Comparison of ENCODE assay signal across 18 cellular contexts in genomic region chr12:50119387-50119786, GRCh38. TPM values are rescaled to one million over a fixed set of nuclear protein-coding genes. Genes with fewer than 3 reads are reported as not detected.
DNase-seq lines count a peak whose midpoint lies in the region; ATAC-seq and TF ChIP-seq lines count a peak whose summit lies in the region.
"Had no signal": no experiment of that assay in that cellular context is flagged by ENCODE, and none has a peak within 500 bp of the region (broad histone marks: within the 10 kb centered on the region; RNA-seq: fewer than 3 reads in every experiment).

No MANE protein-coding gene starts in this region.

- H3K27ac Mint-ChIP-seq in stimulated activated naive CD8-positive, alpha-beta T cell treated with anti-CD3 and anti-CD28 coated beads, Interleukin-15, amount 100 ng/mL, for 72 hours, result peak overlapping the region; percentile 61 to 91
- H3K27ac Mint-ChIP-seq in activated CD8-positive, alpha-beta T cell treated with anti-CD3 and anti-CD28 coated beads, Interleukin-2, amount 10 ng/mL, durations not matched to agents 7 days and 5 days, result no peak overlapping the region
- H3K27ac Mint-ChIP-seq: H9 had no signal

- H3K9me3 ChIP-seq in stomach smooth muscle (ENCODE audit: control insufficient read depth in 2 of 2, low read length in 2 of 2), result no peaks in the 10 kb centered on the region
- H3K9me3 ChIP-seq in SK-N-SH, result no peaks in the 10 kb centered on the region
- H3K9me3 ChIP-seq: SJSA1 had no signal

- no peak overlapping the region for H2AFZ ChIP-seq in SK-N-SH (ENCODE audit: low read depth)
- H2AFZ ChIP-seq: GM23248 had no signal

- no peak for TF ChIP-seq EP300 in SK-N-SH (IDR thresholded peaks at IDR 0.05; ENCODE audit: borderline replicate concordance in 1 of 2, low read depth in 1 of 2, low read length in 1 of 2)

- H3K4me1 Mint-ChIP-seq in stimulated activated naive CD8-positive, alpha-beta T cell treated with anti-CD3 and anti-CD28 coated beads, Interleukin-15, amount 100 ng/mL, for 72 hours, result peaks cover 31% of the 10 kb centered on the region
- H3K4me1 Mint-ChIP-seq in activated CD8-positive, alpha-beta T cell treated with anti-CD3 and anti-CD28 coated beads, Interleukin-2, amount 10 ng/mL, durations not matched to agents 7 days and 5 days (ENCODE audit: low read depth), result peaks cover 14% of the 10 kb centered on the region

- H3K27me3 ChIP-seq in stomach smooth muscle (ENCODE audit: control insufficient read depth in 1 of 2, insufficient read depth in 2 of 2, low read length in 2 of 2) (no peaks in the 10 kb centered on the region), SK-N-SH (ENCODE audit: insufficient read depth) (no peaks in the 10 kb centered on the region)
- H3K27me3 ChIP-seq: SJSA1 had no signal

- H3K4me3 Mint-ChIP-seq in stimulated activated naive CD8-positive, alpha-beta T cell treated with anti-CD3 and anti-CD28 coated beads, Interleukin-15, amount 100 ng/mL, for 72 hours, result no peak overlapping the region
- H3K4me3 Mint-ChIP-seq in activated CD8-positive, alpha-beta T cell treated with anti-CD3 and anti-CD28 coated beads, Interleukin-2, amount 10 ng/mL, durations not matched to agents 7 days and 5 days, result no peak overlapping the region
- H3K4me3 Mint-ChIP-seq: H9, IgD-negative memory B cell had no signal

- no peak overlapping the region for H3K4me2 ChIP-seq in SK-N-SH

- peaks cover 44% of the 10 kb centered on the region for H3K36me3 Mint-ChIP-seq in activated CD8-positive, alpha-beta T cell treated with anti-CD3 and anti-CD28 coated beads, Interleukin-2, amount 10 ng/mL, durations not matched to agents 7 days and 5 days (ENCODE audit: low read depth)

- no peaks in the 10 kb centered on the region for H3K27me3 Mint-ChIP-seq in stimulated activated naive CD8-positive, alpha-beta T cell treated with anti-CD3 and anti-CD28 coated beads, Interleukin-15, amount 100 ng/mL, for 72 hours
- no peaks in the 10 kb centered on the region for H3K27me3 Mint-ChIP-seq in activated CD8-positive, alpha-beta T cell treated with anti-CD3 and anti-CD28 coated beads, Interleukin-2, amount 10 ng/mL, durations not matched to agents 7 days and 5 days (ENCODE audit: low read depth)
- H3K27me3 Mint-ChIP-seq: IgD-negative memory B cell had no signal

- H3K9me3 Mint-ChIP-seq in stimulated activated naive CD8-positive, alpha-beta T cell treated with anti-CD3 and anti-CD28 coated beads, Interleukin-15, amount 100 ng/mL, for 72 hours, result no peaks in the 10 kb centered on the region
- H3K9me3 Mint-ChIP-seq in activated CD8-positive, alpha-beta T cell treated with anti-CD3 and anti-CD28 coated beads, Interleukin-2, amount 10 ng/mL, durations not matched to agents 7 days and 5 days (ENCODE audit: insufficient read depth), result no peaks in the 10 kb centered on the region
- H3K9me3 Mint-ChIP-seq: H9, IgD-negative memory B cell had no signal

- no peak for DNase-seq in stimulated activated naive CD8-positive, alpha-beta T cell treated with anti-CD3 and anti-CD28 coated beads, Interleukin-15, amount 100 ng/mL, for 72 hours
- DNase-seq in stimulated activated naive CD8-positive, alpha-beta T cell treated with anti-CD3 and anti-CD28 coated beads, Interleukin-15, Interleukin-2, amounts not matched to agents 100 U/mL and 50 U/mL, for 24 hours, result no peak
- DNase-seq in left lobe of liver (ENCODE audit: low spot score), result no peak
- no peak for DNase-seq in activated CD8-positive, alpha-beta T cell treated with anti-CD3 and anti-CD28 coated beads, Interleukin-2, amount 10 ng/mL, durations not matched to agents 7 days and 5 days
- no peak for DNase-seq in SK-N-SH
- DNase-seq: GM23248, H9, Karpas-422, MV-4-11, NCI-H1105 treated with DMSO at 0.1 percent for 48 hours, NCI-H1694 treated with DMSO at 0.1 percent for 48 hours, NCI-H446, NCI-H526 had no signal

- POLR2A ChIA-PET in activated CD8-positive, alpha-beta T cell treated with anti-CD3 and anti-CD28 coated beads, Interleukin-2, amount 10 ng/mL, durations not matched to agents 7 days and 5 days (lab: Charles Lee), result no interaction called here
- POLR2A ChIA-PET in SK-N-SH (lab: Yijun Ruan, JAX), result no interaction called here

- H4K20me1 ChIP-seq in SK-N-SH (ENCODE audit: insufficient read depth), result no peaks in the 10 kb centered on the region

- 100% methylated on average over 2 of the region's 2 CpGs for WGBS in SK-N-SH (ENCODE audit: low lambda C conversion rate)

- H3F3A ChIP-seq in SK-N-SH (replicated peaks; ENCODE audit: insufficient read depth), result no peaks in the 10 kb centered on the region

- no peak for ATAC-seq in stimulated activated naive CD8-positive, alpha-beta T cell treated with anti-CD3 and anti-CD28 coated beads, Interleukin-15, amount 100 ng/mL, for 72 hours
- no peak for ATAC-seq in stimulated activated naive CD8-positive, alpha-beta T cell treated with anti-CD3 and anti-CD28 coated beads, Interleukin-15, Interleukin-2, amounts not matched to agents 100 U/mL and 50 U/mL, for 24 hours
- peak; percentile 32 for ATAC-seq in left lobe of liver
- ATAC-seq in activated CD8-positive, alpha-beta T cell treated with anti-CD3 and anti-CD28 coated beads, Interleukin-2, amount 10 ng/mL, durations not matched to agents 7 days and 5 days, result no peak
- ATAC-seq: Right ventricle myocardium inferior had no signal

- no peak overlapping the region for H3K9ac ChIP-seq in stomach smooth muscle (ENCODE audit: low read length in 2 of 2)
- H3K9ac ChIP-seq in SK-N-SH, result no peak overlapping the region
- H3K9ac ChIP-seq: GM23248 had no signal

- peaks cover 17% of the 10 kb centered on the region for H3K4me1 ChIP-seq in stomach smooth muscle (ENCODE audit: control insufficient read depth, insufficient read depth, low read length)
- no peaks in the 10 kb centered on the region for H3K4me1 ChIP-seq in SK-N-SH (ENCODE audit: control insufficient read depth in 1 of 2, insufficient read depth in 2 of 2, low read depth in 1 of 2, low read length in 1 of 2)
- H3K4me1 ChIP-seq: SJSA1 had no signal

- H3K4me3 ChIP-seq in stomach smooth muscle (ENCODE audit: low read length in 2 of 2) (no peak overlapping the region), SK-N-SH (ENCODE audit: low read depth in 2 of 2, low read length in 1 of 2) (no peak overlapping the region)
- H3K4me3 ChIP-seq: GM23248, SJSA1 had no signal

- TF ChIP-seq RAD21 in SK-N-SH (IDR thresholded peaks at IDR 0.05; ENCODE audit: low read length), result no peak

- no peak for TF ChIP-seq CTCF in SK-N-SH (IDR thresholded peaks at IDR 0.05)

- H3K79me2 ChIP-seq in SK-N-SH (ENCODE audit: insufficient read depth), result peaks cover 52% of the 10 kb centered on the region

- H3K27ac ChIP-seq in stomach smooth muscle (ENCODE audit: low read length) (peak overlapping the region; percentile 24), SK-N-SH (ENCODE audit: low read depth in 2 of 2, low read length in 1 of 2) (no peak overlapping the region)
- H3K27ac ChIP-seq: C4-2B, GM23248, SJSA1 had no signal

- H3K36me3 ChIP-seq in stomach smooth muscle (ENCODE audit: control insufficient read depth in 2 of 2, insufficient read depth in 2 of 2, low read length in 2 of 2) (peaks cover 29 to 40% of the 10 kb centered on the region in 2 donors), SK-N-SH (replicated peaks in 1 of 2; ENCODE audit: control insufficient read depth in 1 of 2, insufficient read depth in 2 of 2, low read length in 1 of 2) (peaks cover 15 to 29% of the 10 kb centered on the region in 2 experiments)

- CTCF ChIA-PET in activated CD8-positive, alpha-beta T cell treated with anti-CD3 and anti-CD28 coated beads, Interleukin-2, amount 10 ng/mL, durations not matched to agents 7 days and 5 days (lab: Charles Lee), result interaction anchor here (0.8 to 3.2 kb wide), 4 partner anchors 9 to 63 kb away, joined by 3 to 15 read pairs (median 4); no protein-coding TSS in a partner anchor
- CTCF ChIA-PET in SK-N-SH (lab: Yijun Ruan, JAX), result interaction anchor here (1.0 to 1.6 kb wide), 3 partner anchors 11 to 152 kb away, joined by 3 to 5 read pairs (median 4); no protein-coding TSS in a partner anchor

- no peaks in the 10 kb centered on the region for H3K9me2 ChIP-seq in SK-N-SH

TF ChIP-seq in SK-N-SH, 30 proteins besides CTCF, POLR2A, EP300 and RAD21 (continues in another document):
- no peak for TF ChIP-seq YY1 (IDR thresholded peaks at IDR 0.05; ENCODE audit: low read depth)
- no peak for TF ChIP-seq RCOR1 (IDR thresholded peaks at IDR 0.05; ENCODE audit: low read length)
- TF ChIP-seq IRF3 (IDR thresholded peaks at IDR 0.05; ENCODE audit: low read depth, low read length), result no peak
- TF ChIP-seq MXI1 (IDR thresholded peaks at IDR 0.05; ENCODE audit: low read depth, low read length), result no peak

RNA-seq across cellular contexts. Expression of gene COX14, which starts 7.4 kb away (rescaled TPM):
- total RNA-seq in left lobe of liver, result 57.0 TPM
- total RNA-seq in activated CD8-positive, alpha-beta T cell treated with anti-CD3 and anti-CD28 coated beads, Interleukin-2, amount 10 ng/mL, durations not matched to agents 7 days and 5 days, result 10 to 100 TPM; 50.0 to 51.6 TPM
- polyA plus RNA-seq in SK-N-SH (2012; rRNA removed), result 204 and 218 TPM in 2 replicates
- 212 and 214 TPM in 2 replicates for polyA plus RNA-seq in SK-N-SH (2012; cell fraction: cytosol; rRNA removed)
- polyA plus RNA-seq in SK-N-SH (2012; cell fraction: nucleus; rRNA removed), result 56.4 and 74.7 TPM in 2 replicates

RNA-seq across cellular contexts. Expression of gene GPD1, which starts 15.6 kb away (rescaled TPM):
- 129 TPM for total RNA-seq in left lobe of liver
- total RNA-seq in activated CD8-positive, alpha-beta T cell treated with anti-CD3 and anti-CD28 coated beads, Interleukin-2, amount 10 ng/mL, durations not matched to agents 7 days and 5 days, result under 1 TPM; 0.23 to 0.82 TPM
- 0.07 and 0.26 TPM in 2 replicates for polyA plus RNA-seq in SK-N-SH (2012; rRNA removed)
- polyA plus RNA-seq in SK-N-SH (2012; cell fraction: cytosol; rRNA removed), result 0.06 and 0.07 TPM in 2 replicates
- 0.72 and 1.0 TPM in 2 replicates for polyA plus RNA-seq in SK-N-SH (2012; cell fraction: nucleus; rRNA removed)
- total RNA-seq: GM23248, SJSA1 had no signal
- polyA plus RNA-seq: GM23248, IgD-negative memory B cell had no signal

RNA-seq across cellular contexts. Expression of gene SMARCD1, which starts 34.2 kb away (rescaled TPM):
- 18.6 TPM for total RNA-seq in left lobe of liver
- total RNA-seq in activated CD8-positive, alpha-beta T cell treated with anti-CD3 and anti-CD28 coated beads, Interleukin-2, amount 10 ng/mL, durations not matched to agents 7 days and 5 days, result 10 to 100 TPM; 72.3 to 78.1 TPM
- 58.5 and 77.2 TPM in 2 replicates for polyA plus RNA-seq in SK-N-SH (2012; rRNA removed)
- polyA plus RNA-seq in SK-N-SH (2012; cell fraction: cytosol; rRNA removed), result 37.1 and 43.2 TPM in 2 replicates
- polyA plus RNA-seq in SK-N-SH (2012; cell fraction: nucleus; rRNA removed), result 190 and 230 TPM in 2 replicates

RNA-seq across cellular contexts. Expression of gene CERS5, which starts 47.8 kb away (rescaled TPM):
- 6.5 TPM for total RNA-seq in left lobe of liver
- total RNA-seq in activated CD8-positive, alpha-beta T cell treated with anti-CD3 and anti-CD28 coated beads, Interleukin-2, amount 10 ng/mL, durations not matched to agents 7 days and 5 days, result 10 to 100 TPM; 38.7 to 40.6 TPM
- 56.9 and 68.3 TPM in 2 replicates for polyA plus RNA-seq in SK-N-SH (2012; rRNA removed)
- 53.7 and 58.9 TPM in 2 replicates for polyA plus RNA-seq in SK-N-SH (2012; cell fraction: cytosol; rRNA removed)
- polyA plus RNA-seq in SK-N-SH (2012; cell fraction: nucleus; rRNA removed), result 123 and 155 TPM in 2 replicates

Comparison
In these comparisons a context has a peak if more than half of its experiments do, and no peak if none do; other contexts are left out.
1. RNA of gene GPD1, which starts 15.6 kb away (total RNA-seq): 129 TPM in left lobe of liver (single experiment); 0.23 to 0.82 TPM in activated CD8-positive, alpha-beta T cell treated with anti-CD3 and anti-CD28 coated beads, Interleukin-2, amount 10 ng/mL, durations not matched to agents 7 days and 5 days; every median in the first group is over 10 times any median in the second.